Comparison of ENCODE assay signal across 8 cellular contexts in the genomic region with DNA sequence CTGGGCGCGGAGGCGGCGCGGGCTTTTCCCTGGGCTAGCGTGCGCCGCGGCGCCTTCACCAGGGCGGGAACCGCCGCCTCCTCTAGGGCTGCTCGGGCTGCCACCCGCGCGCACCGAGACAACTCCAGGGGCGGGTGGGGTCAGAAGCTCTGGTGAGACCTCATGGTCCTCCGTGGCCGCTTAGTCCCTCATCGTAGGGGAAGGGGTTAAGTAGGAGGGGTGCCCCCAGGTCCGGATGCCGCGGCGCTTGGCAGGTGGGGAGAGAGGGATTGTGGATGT. TPM values are rescaled to one million over a fixed set of nuclear protein-coding genes. Genes with fewer than 3 reads are reported as not detected.
DNase-seq lines count a peak whose midpoint lies in the region; ATAC-seq and TF ChIP-seq lines count a peak whose summit lies in the region.

No MANE protein-coding gene starts in this region.

- H3K27me3 ChIP-seq in neuron (ENCODE audit: insufficient read depth, low read length): peaks cover 39% of the 10 kb centered on the region

- H3K9ac ChIP-seq in SK-N-MC (ENCODE audit: insufficient read length): peak overlapping the region; percentile 34

- no peaks in the 10 kb centered on the region for H3K9me3 ChIP-seq in SK-N-MC (ENCODE audit: low read depth, low read length)
- H3K9me3 ChIP-seq in neuron (ENCODE audit: low read length): no peaks in the 10 kb centered on the region

- no peak for DNase-seq in SK-N-MC (ENCODE audit: low read depth, low spot score)
- DNase-seq in fibroblast of the aortic adventitia (ENCODE audit: low read depth): no peak
- no peak for DNase-seq in H4 (ENCODE audit: low spot score)
- no peak for DNase-seq in activated CD4-positive, CD25-positive, alpha-beta regulatory T cell (lab: John Stamatoyannopoulos, UW)

- H3K4me3 ChIP-seq in SK-N-MC (peak overlapping the region; percentile 80), fibroblast of the aortic adventitia (ENCODE audit: low read depth, low read length) (peak overlapping the region; percentile 74), neuron (ENCODE audit: low read length) (peak overlapping the region; percentile 49)

- ATAC-seq in GM19372 (IDR thresholded peaks at IDR 0.05; ENCODE audit: low read depth, unreplicated experiment): peak; percentile 45
- no peak for ATAC-seq in HG03196 (IDR thresholded peaks at IDR 0.05; ENCODE audit: unreplicated experiment)
- ATAC-seq in GM18873 (IDR thresholded peaks at IDR 0.05; ENCODE audit: low FRiP score, unreplicated experiment): no peak

- peak overlapping the region; percentile 91 for H2AFZ ChIP-seq in neuron (ENCODE audit: low read depth, low read length)

- peaks cover 29% of the 10 kb centered on the region for H3K4me1 ChIP-seq in neuron (ENCODE audit: insufficient read depth, low read length)

- H3K27ac ChIP-seq in SK-N-MC: no peak overlapping the region

- H3K36me3 ChIP-seq in SK-N-MC (ENCODE audit: insufficient read depth, low read length) (no peaks in the 10 kb centered on the region), neuron (ENCODE audit: insufficient read depth, low read length) (no peaks in the 10 kb centered on the region)

- no peak for TF ChIP-seq CTCF in fibroblast of the aortic adventitia (IDR thresholded peaks at IDR 0.05; ENCODE audit: insufficient read depth, low read length)

RNA-seq across cellular contexts. Expression of a gene that starts 0.6 kb away (rescaled TPM):
- 16.7 TPM in 1 of 2 replicates, not detected in the other for total RNA-seq in fibroblast of the aortic adventitia (ENCODE audit: low replicate concordance)
- total RNA-seq in H4 (2014; rRNA removed; shearing (Covaris generic)): 3.7 and 8.3 TPM in 2 replicates
